In genomic region chr11:41065432-41065831, GRCh38 we compare ENCODE assay signal across 8 cellular contexts.
"Had no signal": no experiment of that assay in that cellular context is flagged by ENCODE, and none has a peak within 500 bp of the region (broad histone marks: within the 10 kb centered on the region; RNA-seq: fewer than 3 reads in every experiment).

No MANE protein-coding gene starts in this region.

- H3K27ac Mint-ChIP-seq: GM23338, H9, HFFc6 had no signal

- H3K4me3 ChIP-seq: GM23248, GM23338, HAP-1 had no signal

- H3K4me3 Mint-ChIP-seq: GM23338, H9, HFFc6 had no signal

- H3K36me3 ChIP-seq: HAP-1 had no signal

- DNase-seq: GOT3, H7, H9, HCEC 1CT, HFFc6 had no signal

- H2AFZ ChIP-seq: GM23248, GM23338 had no signal

- H3K4me2 ChIP-seq: GM23338 had no signal

- H3K27ac ChIP-seq: GM23248 had no signal

- H3K9ac ChIP-seq: GM23248 had no signal

- H3K9me3 ChIP-seq: HAP-1 had no signal
